1 cellular context compared by ENCODE assay signal in the genomic region with DNA sequence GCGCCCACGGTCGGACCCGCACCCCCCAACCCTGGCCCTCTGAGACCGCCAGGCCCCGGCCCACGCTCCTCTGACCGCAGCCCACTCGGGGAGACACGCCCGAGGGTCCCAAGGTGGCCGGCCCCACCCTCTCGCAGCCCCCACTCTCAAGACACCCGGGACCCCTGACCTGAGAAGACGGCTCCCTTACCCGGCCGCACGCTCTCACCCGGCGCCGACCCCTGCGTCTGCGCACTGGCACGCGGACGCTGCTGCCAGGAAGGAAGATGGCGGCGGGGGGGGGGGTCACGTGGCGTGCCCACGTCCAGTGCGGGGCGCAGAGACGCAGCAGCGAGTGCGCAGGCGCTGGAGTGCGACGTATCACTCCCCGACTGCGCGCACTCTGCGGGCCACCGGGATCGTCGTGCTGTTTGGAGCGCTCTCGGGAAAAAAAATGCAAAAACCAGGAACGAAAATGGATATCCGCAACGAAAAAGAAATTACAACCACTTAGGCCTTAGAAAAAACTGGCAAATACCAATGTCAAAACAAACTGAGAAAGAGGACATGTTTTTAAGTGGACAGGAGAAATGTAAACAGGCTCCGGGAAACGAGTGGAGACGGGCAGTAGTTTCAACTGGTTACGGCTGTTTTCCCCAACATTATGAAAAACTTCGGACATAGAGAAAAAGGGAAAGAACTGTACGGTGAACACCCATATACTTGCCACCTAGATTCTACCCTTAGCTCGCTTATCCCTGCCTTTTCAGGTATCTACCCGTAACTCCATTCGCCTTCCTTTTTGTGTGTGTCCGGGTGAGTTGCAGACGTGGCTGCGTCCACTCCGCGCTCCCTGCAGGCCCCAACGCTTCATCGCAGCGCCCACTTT.
A peak's percentile ranks its signal among the peaks of the same experiment; 100 is the strongest.
TF ChIP-seq lines count a peak whose summit lies in the region.

A gene (minus strand): TSS at position 236 of the 868 bp plus-strand sequence. CDS start 902 bp downstream, outside the sequence.

TF ChIP-seq in HepG2, 621 proteins besides CTCF, POLR2A, EP300 and RAD21 (continued from another document):
- TF ChIP-seq, protein P1, sequence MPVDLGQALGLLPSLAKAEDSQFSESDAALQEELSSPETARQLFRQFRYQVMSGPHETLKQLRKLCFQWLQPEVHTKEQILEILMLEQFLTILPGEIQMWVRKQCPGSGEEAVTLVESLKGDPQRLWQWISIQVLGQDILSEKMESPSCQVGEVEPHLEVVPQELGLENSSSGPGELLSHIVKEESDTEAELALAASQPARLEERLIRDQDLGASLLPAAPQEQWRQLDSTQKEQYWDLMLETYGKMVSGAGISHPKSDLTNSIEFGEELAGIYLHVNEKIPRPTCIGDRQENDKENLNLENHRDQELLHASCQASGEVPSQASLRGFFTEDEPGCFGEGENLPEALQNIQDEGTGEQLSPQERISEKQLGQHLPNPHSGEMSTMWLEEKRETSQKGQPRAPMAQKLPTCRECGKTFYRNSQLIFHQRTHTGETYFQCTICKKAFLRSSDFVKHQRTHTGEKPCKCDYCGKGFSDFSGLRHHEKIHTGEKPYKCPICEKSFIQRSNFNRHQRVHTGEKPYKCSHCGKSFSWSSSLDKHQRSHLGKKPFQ (CRISPR knock-in tag; IDR thresholded peaks at IDR 0.05; ENCODE audit: insufficient replicate concordance), result no peak
- TF ChIP-seq, protein P2, sequence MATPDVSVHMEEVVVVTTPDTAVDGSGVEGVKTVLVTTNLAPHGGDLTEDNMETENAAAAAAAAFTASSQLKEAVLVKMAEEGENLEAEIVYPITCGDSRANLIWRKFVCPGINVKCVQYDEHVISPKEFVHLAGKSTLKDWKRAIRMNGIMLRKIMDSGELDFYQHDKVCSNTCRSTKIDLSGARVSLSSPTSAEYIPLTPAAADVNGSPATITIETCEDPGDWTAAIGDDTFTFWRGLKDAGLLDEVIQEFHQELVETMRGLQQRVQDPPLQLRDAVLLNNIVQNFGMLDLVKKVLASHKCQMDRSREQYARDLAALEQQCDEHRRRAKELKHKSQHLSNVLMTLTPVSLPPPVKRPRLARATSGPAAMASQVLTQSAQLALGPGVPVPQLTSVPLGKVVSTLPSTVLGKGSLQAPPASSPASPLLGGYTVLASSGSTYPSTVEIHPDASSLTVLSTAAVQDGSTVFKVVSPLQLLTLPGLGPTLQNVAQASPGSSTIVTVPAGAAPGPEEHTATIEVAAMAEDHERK (CRISPR knock-in tag; IDR thresholded peaks at IDR 0.05; ENCODE audit: low read depth), result peak; percentile 94
- TF ChIP-seq, protein P3, sequence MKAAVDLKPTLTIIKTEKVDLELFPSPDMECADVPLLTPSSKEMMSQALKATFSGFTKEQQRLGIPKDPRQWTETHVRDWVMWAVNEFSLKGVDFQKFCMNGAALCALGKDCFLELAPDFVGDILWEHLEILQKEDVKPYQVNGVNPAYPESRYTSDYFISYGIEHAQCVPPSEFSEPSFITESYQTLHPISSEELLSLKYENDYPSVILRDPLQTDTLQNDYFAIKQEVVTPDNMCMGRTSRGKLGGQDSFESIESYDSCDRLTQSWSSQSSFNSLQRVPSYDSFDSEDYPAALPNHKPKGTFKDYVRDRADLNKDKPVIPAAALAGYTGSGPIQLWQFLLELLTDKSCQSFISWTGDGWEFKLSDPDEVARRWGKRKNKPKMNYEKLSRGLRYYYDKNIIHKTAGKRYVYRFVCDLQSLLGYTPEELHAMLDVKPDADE (CRISPR knock-in tag; IDR thresholded peaks at IDR 0.05), result no peak; the same call in 1 of the 2 replicates
- no peak for TF ChIP-seq NRL (CRISPR knock-in tag; IDR thresholded peaks at IDR 0.05; ENCODE audit: borderline replicate concordance)
- peak; percentile 70 for TF ChIP-seq CREB1 (IDR thresholded peaks at IDR 0.05)
- TF ChIP-seq CREB1 (CRISPR knock-in tag; IDR thresholded peaks at IDR 0.05), result peak; percentile 82
- TF ChIP-seq ZNF605 (CRISPR knock-in tag; IDR thresholded peaks at IDR 0.05), result peak; percentile 19; the same call in 1 of the 2 replicates
- TF ChIP-seq, protein P4, sequence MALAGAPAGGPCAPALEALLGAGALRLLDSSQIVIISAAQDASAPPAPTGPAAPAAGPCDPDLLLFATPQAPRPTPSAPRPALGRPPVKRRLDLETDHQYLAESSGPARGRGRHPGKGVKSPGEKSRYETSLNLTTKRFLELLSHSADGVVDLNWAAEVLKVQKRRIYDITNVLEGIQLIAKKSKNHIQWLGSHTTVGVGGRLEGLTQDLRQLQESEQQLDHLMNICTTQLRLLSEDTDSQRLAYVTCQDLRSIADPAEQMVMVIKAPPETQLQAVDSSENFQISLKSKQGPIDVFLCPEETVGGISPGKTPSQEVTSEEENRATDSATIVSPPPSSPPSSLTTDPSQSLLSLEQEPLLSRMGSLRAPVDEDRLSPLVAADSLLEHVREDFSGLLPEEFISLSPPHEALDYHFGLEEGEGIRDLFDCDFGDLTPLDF (CRISPR knock-in tag; IDR thresholded peaks at IDR 0.05), result no peak
- TF ChIP-seq, protein P5, sequence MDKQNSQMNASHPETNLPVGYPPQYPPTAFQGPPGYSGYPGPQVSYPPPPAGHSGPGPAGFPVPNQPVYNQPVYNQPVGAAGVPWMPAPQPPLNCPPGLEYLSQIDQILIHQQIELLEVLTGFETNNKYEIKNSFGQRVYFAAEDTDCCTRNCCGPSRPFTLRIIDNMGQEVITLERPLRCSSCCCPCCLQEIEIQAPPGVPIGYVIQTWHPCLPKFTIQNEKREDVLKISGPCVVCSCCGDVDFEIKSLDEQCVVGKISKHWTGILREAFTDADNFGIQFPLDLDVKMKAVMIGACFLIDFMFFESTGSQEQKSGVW (CRISPR knock-in tag; IDR thresholded peaks at IDR 0.05; ENCODE audit: borderline replicate concordance), result 0 out of 2 replicates have a peak, but pooled peaks have one; percentile 14
- no peak for TF ChIP-seq SNRNP70 (IDR thresholded peaks at IDR 0.05; ENCODE audit: low read depth, low read length)
- TF ChIP-seq SIN3B (IDR thresholded peaks at IDR 0.05; ENCODE audit: low read length), result no peak
- peak; percentile 77; the same call in 1 of the 2 replicates for TF ChIP-seq FOXK1 (CRISPR knock-in tag; IDR thresholded peaks at IDR 0.05; ENCODE audit: borderline replicate concordance, low read depth)
- TF ChIP-seq ZNF235 (CRISPR knock-in tag; IDR thresholded peaks at IDR 0.05; ENCODE audit: borderline replicate concordance), result 0 out of 2 replicates have a peak, but pooled peaks have one; percentile 15
- 0 out of 2 replicates have a peak, but pooled peaks have one; percentile 54 for TF ChIP-seq AHR (CRISPR knock-in tag; IDR thresholded peaks at IDR 0.05)
- TF ChIP-seq, protein P6, sequence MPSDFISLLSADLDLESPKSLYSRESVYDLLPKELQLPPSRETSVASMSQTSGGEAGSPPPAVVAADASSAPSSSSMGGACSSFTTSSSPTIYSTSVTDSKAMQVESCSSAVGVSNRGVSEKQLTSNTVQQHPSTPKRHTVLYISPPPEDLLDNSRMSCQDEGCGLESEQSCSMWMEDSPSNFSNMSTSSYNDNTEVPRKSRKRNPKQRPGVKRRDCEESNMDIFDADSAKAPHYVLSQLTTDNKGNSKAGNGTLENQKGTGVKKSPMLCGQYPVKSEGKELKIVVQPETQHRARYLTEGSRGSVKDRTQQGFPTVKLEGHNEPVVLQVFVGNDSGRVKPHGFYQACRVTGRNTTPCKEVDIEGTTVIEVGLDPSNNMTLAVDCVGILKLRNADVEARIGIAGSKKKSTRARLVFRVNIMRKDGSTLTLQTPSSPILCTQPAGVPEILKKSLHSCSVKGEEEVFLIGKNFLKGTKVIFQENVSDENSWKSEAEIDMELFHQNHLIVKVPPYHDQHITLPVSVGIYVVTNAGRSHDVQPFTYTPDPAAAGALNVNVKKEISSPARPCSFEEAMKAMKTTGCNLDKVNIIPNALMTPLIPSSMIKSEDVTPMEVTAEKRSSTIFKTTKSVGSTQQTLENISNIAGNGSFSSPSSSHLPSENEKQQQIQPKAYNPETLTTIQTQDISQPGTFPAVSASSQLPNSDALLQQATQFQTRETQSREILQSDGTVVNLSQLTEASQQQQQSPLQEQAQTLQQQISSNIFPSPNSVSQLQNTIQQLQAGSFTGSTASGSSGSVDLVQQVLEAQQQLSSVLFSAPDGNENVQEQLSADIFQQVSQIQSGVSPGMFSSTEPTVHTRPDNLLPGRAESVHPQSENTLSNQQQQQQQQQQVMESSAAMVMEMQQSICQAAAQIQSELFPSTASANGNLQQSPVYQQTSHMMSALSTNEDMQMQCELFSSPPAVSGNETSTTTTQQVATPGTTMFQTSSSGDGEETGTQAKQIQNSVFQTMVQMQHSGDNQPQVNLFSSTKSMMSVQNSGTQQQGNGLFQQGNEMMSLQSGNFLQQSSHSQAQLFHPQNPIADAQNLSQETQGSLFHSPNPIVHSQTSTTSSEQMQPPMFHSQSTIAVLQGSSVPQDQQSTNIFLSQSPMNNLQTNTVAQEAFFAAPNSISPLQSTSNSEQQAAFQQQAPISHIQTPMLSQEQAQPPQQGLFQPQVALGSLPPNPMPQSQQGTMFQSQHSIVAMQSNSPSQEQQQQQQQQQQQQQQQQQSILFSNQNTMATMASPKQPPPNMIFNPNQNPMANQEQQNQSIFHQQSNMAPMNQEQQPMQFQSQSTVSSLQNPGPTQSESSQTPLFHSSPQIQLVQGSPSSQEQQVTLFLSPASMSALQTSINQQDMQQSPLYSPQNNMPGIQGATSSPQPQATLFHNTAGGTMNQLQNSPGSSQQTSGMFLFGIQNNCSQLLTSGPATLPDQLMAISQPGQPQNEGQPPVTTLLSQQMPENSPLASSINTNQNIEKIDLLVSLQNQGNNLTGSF (CRISPR knock-in tag; IDR thresholded peaks at IDR 0.05), result no peak
- TF ChIP-seq MED13 (CRISPR knock-in tag; IDR thresholded peaks at IDR 0.05), result 0 out of 2 replicates have a peak, but pooled peaks have one; percentile 40
- no peak for TF ChIP-seq ZNF432 (CRISPR knock-in tag; IDR thresholded peaks at IDR 0.05; ENCODE audit: borderline replicate concordance)
- TF ChIP-seq, protein P7, sequence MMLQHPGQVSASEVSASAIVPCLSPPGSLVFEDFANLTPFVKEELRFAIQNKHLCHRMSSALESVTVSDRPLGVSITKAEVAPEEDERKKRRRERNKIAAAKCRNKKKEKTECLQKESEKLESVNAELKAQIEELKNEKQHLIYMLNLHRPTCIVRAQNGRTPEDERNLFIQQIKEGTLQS (CRISPR knock-in tag; IDR thresholded peaks at IDR 0.05), result 0 out of 2 replicates have a peak, but pooled peaks have one; percentile 11
- TF ChIP-seq, protein P8, sequence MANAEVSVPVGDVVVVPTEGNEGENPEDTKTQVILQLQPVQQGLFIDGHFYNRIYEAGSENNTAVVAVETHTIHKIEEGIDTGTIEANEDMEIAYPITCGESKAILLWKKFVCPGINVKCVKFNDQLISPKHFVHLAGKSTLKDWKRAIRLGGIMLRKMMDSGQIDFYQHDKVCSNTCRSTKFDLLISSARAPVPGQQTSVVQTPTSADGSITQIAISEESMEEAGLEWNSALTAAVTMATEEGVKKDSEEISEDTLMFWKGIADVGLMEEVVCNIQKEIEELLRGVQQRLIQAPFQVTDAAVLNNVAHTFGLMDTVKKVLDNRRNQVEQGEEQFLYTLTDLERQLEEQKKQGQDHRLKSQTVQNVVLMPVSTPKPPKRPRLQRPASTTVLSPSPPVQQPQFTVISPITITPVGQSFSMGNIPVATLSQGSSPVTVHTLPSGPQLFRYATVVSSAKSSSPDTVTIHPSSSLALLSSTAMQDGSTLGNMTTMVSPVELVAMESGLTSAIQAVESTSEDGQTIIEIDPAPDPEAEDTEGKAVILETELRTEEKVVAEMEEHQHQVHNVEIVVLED (CRISPR knock-in tag; IDR thresholded peaks at IDR 0.05; ENCODE audit: borderline replicate concordance), result peak; percentile 99
- 0 out of 2 replicates have a peak, but pooled peaks have one; percentile 25 for TF ChIP-seq MEF2D (CRISPR knock-in tag; IDR thresholded peaks at IDR 0.05)
- TF ChIP-seq ZNF709 (CRISPR knock-in tag; IDR thresholded peaks at IDR 0.05), result peak; percentile 51
- peak; percentile 69 for TF ChIP-seq POGZ (CRISPR knock-in tag; IDR thresholded peaks at IDR 0.05)
- TF ChIP-seq SRSF1 (optimal IDR thresholded peaks at IDR 0.05; ENCODE audit: low read depth, low read length), result no peak
- peak; percentile 83 for TF ChIP-seq RAD51 (IDR thresholded peaks at IDR 0.05; ENCODE audit: borderline replicate concordance)
- TF ChIP-seq, protein P9, sequence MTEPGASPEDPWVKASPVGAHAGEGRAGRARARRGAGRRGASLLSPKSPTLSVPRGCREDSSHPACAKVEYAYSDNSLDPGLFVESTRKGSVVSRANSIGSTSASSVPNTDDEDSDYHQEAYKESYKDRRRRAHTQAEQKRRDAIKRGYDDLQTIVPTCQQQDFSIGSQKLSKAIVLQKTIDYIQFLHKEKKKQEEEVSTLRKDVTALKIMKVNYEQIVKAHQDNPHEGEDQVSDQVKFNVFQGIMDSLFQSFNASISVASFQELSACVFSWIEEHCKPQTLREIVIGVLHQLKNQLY (CRISPR knock-in tag; IDR thresholded peaks at IDR 0.05), result peak; percentile 66; the same call in 1 of the 2 replicates
